ENCODE assay signal across 21 cellular contexts in genomic region chr15:92578096-92578835, GRCh38.
"Had no signal": no experiment of that assay in that cellular context is flagged by ENCODE, and none has a peak within 500 bp of the region (broad histone marks: within the 10 kb centered on the region; RNA-seq: fewer than 3 reads in every experiment).

No MANE protein-coding gene starts in this region.

- H3K36me3 Mint-ChIP-seq: activated naive CD8-positive, alpha-beta T cell treated with anti-CD3 and anti-CD28 coated beads, Interleukin-2, amount 10 ng/mL, durations not matched to agents 7 days and 5 days; stimulated activated effector memory CD8-positive, alpha-beta T cell treated with anti-CD3 and anti-CD28 coated beads, Interleukin-12 subunit alpha, Interleukin-12 subunit beta, amount 100 ng/mL, for 72 hours had no signal

- H3K27ac Mint-ChIP-seq: activated naive CD8-positive, alpha-beta T cell treated with anti-CD3 and anti-CD28 coated beads, Interleukin-2, amount 10 ng/mL, durations not matched to agents 7 days and 5 days; dendritic cell treated with granulocyte-macrophage colony-stimulating factor and Interleukin-4, amounts not matched to agents 40 ng/mL and 50 ng/mL, for 4 days; stimulated activated effector memory CD8-positive, alpha-beta T cell treated with anti-CD3 and anti-CD28 coated beads, Interleukin-12 subunit alpha, Interleukin-12 subunit beta, amount 100 ng/mL, for 72 hours had no signal

- H3K4me3 ChIP-seq: gastrocnemius medialis, right lobe of liver, tibial nerve had no signal

- ATAC-seq: esophagus mucosa; gastrocnemius medialis; stimulated activated effector memory CD8-positive, alpha-beta T cell treated with anti-CD3 and anti-CD28 coated beads, Interleukin-12 subunit alpha, Interleukin-12 subunit beta, amount 100 ng/mL, for 72 hours; stimulated activated naive CD8-positive, alpha-beta T cell treated with anti-CD3 and anti-CD28 coated beads, Interleukin-15, amount 100 ng/mL, for 72 hours had no signal

- H3K4me1 Mint-ChIP-seq: activated naive CD8-positive, alpha-beta T cell treated with anti-CD3 and anti-CD28 coated beads, Interleukin-2, amount 10 ng/mL, durations not matched to agents 7 days and 5 days; stimulated activated effector memory CD8-positive, alpha-beta T cell treated with anti-CD3 and anti-CD28 coated beads, Interleukin-12 subunit alpha, Interleukin-12 subunit beta, amount 100 ng/mL, for 72 hours; stimulated activated naive CD8-positive, alpha-beta T cell treated with anti-CD3 and anti-CD28 coated beads, Interleukin-15, amount 100 ng/mL, for 72 hours had no signal

- H3K9me3 ChIP-seq: gastrocnemius medialis, right lobe of liver, tibial nerve had no signal

- H3K27me3 ChIP-seq: gastrocnemius medialis, right lobe of liver, tibial nerve had no signal

- H3K36me3 ChIP-seq: gastrocnemius medialis, right lobe of liver, tibial nerve had no signal

- FAIRE-seq: small intestine had no signal

- DNase-seq: activated CD4-positive, alpha-beta T cell treated with anti-CD3 and anti-CD28 coated beads for 4 hours; activated CD4-positive, alpha-beta T cell treated with anti-CD3 and anti-CD28 coated beads, Interleukin-2, amount 50 U/mL, for 48 hours; activated CD4-positive, CD25-positive, alpha-beta regulatory T cell; activated naive CD4-positive, alpha-beta T cell; activated naive CD8-positive, alpha-beta T cell treated with anti-CD3 and anti-CD28 coated beads, Interleukin-2, amount 10 ng/mL, durations not matched to agents 7 days and 5 days; amniotic stem cell; effector CD8-positive, alpha-beta T cell; gastrocnemius medialis; hippocampal formation; mesenchymal stem cell; right lobe of liver; small intestine; stimulated activated CD4-positive, alpha-beta T cell treated with anti-CD3 and anti-CD28 coated beads, Interleukin-2, amount 100 ng/mL, for 24 hours; stimulated activated naive CD8-positive, alpha-beta T cell treated with anti-CD3 and anti-CD28 coated beads, Interleukin-15, amount 100 ng/mL, for 72 hours; T-helper 9 cell had no signal

- H3K4me3 Mint-ChIP-seq: activated naive CD8-positive, alpha-beta T cell treated with anti-CD3 and anti-CD28 coated beads, Interleukin-2, amount 10 ng/mL, durations not matched to agents 7 days and 5 days; dendritic cell treated with granulocyte-macrophage colony-stimulating factor and Interleukin-4, amounts not matched to agents 40 ng/mL and 50 ng/mL, for 4 days; nephron; stimulated activated effector memory CD8-positive, alpha-beta T cell treated with anti-CD3 and anti-CD28 coated beads, Interleukin-12 subunit alpha, Interleukin-12 subunit beta, amount 100 ng/mL, for 72 hours; stimulated activated naive CD8-positive, alpha-beta T cell treated with anti-CD3 and anti-CD28 coated beads, Interleukin-15, amount 100 ng/mL, for 72 hours had no signal

- H3K9me3 Mint-ChIP-seq: activated naive CD8-positive, alpha-beta T cell treated with anti-CD3 and anti-CD28 coated beads, Interleukin-2, amount 10 ng/mL, durations not matched to agents 7 days and 5 days; dendritic cell treated with granulocyte-macrophage colony-stimulating factor and Interleukin-4, amounts not matched to agents 40 ng/mL and 50 ng/mL, for 4 days; nephron; stimulated activated effector memory CD8-positive, alpha-beta T cell treated with anti-CD3 and anti-CD28 coated beads, Interleukin-12 subunit alpha, Interleukin-12 subunit beta, amount 100 ng/mL, for 72 hours; stimulated activated naive CD8-positive, alpha-beta T cell treated with anti-CD3 and anti-CD28 coated beads, Interleukin-15, amount 100 ng/mL, for 72 hours had no signal

- H3K4me1 ChIP-seq: gastrocnemius medialis, parathyroid adenoma, right lobe of liver, tibial nerve had no signal

- H3K27ac ChIP-seq: gastrocnemius medialis, parathyroid adenoma, right lobe of liver, tibial nerve had no signal
